Comparison of ENCODE assay signal across 21 cellular contexts in the genomic region with DNA sequence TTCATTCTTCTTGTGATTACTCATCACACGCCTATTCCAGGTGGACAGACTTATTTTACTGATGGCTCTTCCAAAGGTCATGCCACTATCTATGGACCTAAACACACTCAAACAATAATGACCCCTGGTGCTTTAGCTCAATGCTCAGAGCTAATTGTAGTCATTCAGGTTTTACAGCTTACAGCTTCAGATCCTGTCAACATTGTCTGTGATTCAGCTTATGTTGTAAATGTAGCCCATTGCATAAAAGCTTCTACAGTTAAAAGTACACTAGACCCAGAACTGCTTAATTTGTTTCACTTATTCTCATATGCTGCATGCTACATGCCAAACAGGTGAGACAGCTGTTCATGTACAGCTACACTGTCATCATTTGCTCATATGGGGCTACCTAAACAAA. TPM values are rescaled to one million over a fixed set of nuclear protein-coding genes. Genes with fewer than 3 reads are reported as not detected.
DNase-seq lines count a peak whose midpoint lies in the region; ATAC-seq and TF ChIP-seq lines count a peak whose summit lies in the region.
"Had no signal": no experiment of that assay in that cellular context is flagged by ENCODE, and none has a peak within 500 bp of the region (broad histone marks: within the 10 kb centered on the region; RNA-seq: fewer than 3 reads in every experiment).

No MANE protein-coding gene starts in this region.

- no peak for TF ChIP-seq POLR2A in thyroid gland (IDR thresholded peaks at IDR 0.05)

- no peaks in the 10 kb centered on the region for H3K27me3 ChIP-seq in foreskin keratinocyte
- no peaks in the 10 kb centered on the region for H3K27me3 ChIP-seq in thyroid gland
- H3K27me3 ChIP-seq: ascending aorta, BE2C, right atrium auricular region, upper lobe of right lung had no signal

- no peak overlapping the region for H3K27ac ChIP-seq in foreskin keratinocyte
- H3K27ac ChIP-seq in thyroid gland: peak overlapping the region; percentile 62 to 90 (median 86)
- H3K27ac ChIP-seq: ascending aorta, esophagus muscularis mucosa, right atrium auricular region, upper lobe of right lung, WERI-Rb-1 had no signal

- H3K4me3 ChIP-seq in thyroid gland (replicated peaks in 1 of 3): no peak overlapping the region
- H3K4me3 ChIP-seq: ascending aorta, esophagus muscularis mucosa, GM23338, right atrium auricular region, upper lobe of right lung had no signal

- DNase-seq in NCI-H510A treated with DMSO at 0.1 percent for 48 hours (lab: John Stamatoyannopoulos, UW): peak; percentile 4
- no peak for DNase-seq in NCI-H510A (lab: John Stamatoyannopoulos, UW)
- peak; percentile 89 for DNase-seq in NCI-H748 (lab: John Stamatoyannopoulos, UW; ENCODE audit: unreplicated experiment)
- DNase-seq in foreskin keratinocyte: peak; percentile 52 to 72
- DNase-seq in thyroid gland: no peak
- DNase-seq in posterior cingulate gyrus: no peak
- DNase-seq in left lobe of liver (ENCODE audit: low spot score): no peak
- DNase-seq in cerebellar cortex (ENCODE audit: low spot score): no peak
- DNase-seq: activated CD4-positive, alpha-beta T cell treated with anti-CD3 and anti-CD28 coated beads, Interleukin-2, amount 50 U/mL, for 1 hour; BE2C; naive B cell; NCI-H1436 treated with DMSO at 0.1 percent for 48 hours; occipital lobe; SK-N-SH; upper lobe of right lung; WERI-Rb-1 had no signal

- peak; percentile 58 for ATAC-seq in foreskin keratinocyte
- no peak for ATAC-seq in left lobe of liver
- ATAC-seq: activated naive CD4-positive, alpha-beta T cell treated with anti-CD3 and anti-CD28 coated beads, Interleukin-2, amount 50 U/mL, for 72 hours; GM23338; upper lobe of right lung had no signal

- H3K4me1 ChIP-seq in foreskin keratinocyte (peaks cover 16% of the 10 kb centered on the region), thyroid gland (peaks cover 58 to 92% of the 10 kb centered on the region in 2 donors)
- H3K4me1 ChIP-seq: ascending aorta, BE2C had no signal

- no peaks in the 10 kb centered on the region for H3K9me3 ChIP-seq in thyroid gland
- H3K9me3 ChIP-seq: ascending aorta, BE2C, esophagus muscularis mucosa, right atrium auricular region, SK-N-SH, upper lobe of right lung had no signal

- 90 to 93% methylated on average over 1 of the region's 1 CpG for WGBS in thyroid gland, 2 donors

- no peak for TF ChIP-seq CTCF in foreskin keratinocyte (conservative IDR thresholded peaks at IDR 0.05)
- TF ChIP-seq CTCF in thyroid gland (IDR thresholded peaks at IDR 0.05): no peak

- intact Hi-C loops in thyroid gland (cut with DNase I): no loop called here
- intact Hi-C loops in posterior cingulate gyrus (cut with DNase I): no loop called here

- H3K36me3 ChIP-seq in thyroid gland: no peaks in the 10 kb centered on the region
- H3K36me3 ChIP-seq: ascending aorta, BE2C, esophagus muscularis mucosa, right atrium auricular region, upper lobe of right lung, WERI-Rb-1 had no signal

RNA-seq across cellular contexts. Expression of a gene that starts 49.2 kb away (rescaled TPM):
- total RNA-seq in foreskin keratinocyte (21.7 and 24.4 TPM in 2 replicates), thyroid gland (10 to 100 TPM in 3 of 4 donors, 1 to 10 TPM in 1; 9.9 to 15.6 (median 15.3) TPM), left lobe of liver (5.0 TPM)
- polyA plus RNA-seq in foreskin keratinocyte: 31.3 and 35.0 TPM in 2 replicates

RNA-seq across cellular contexts. Expression of a gene that starts 49.5 kb away (rescaled TPM):
- total RNA-seq in foreskin keratinocyte: 44.8 and 53.3 TPM in 2 replicates
- 23.7 and 26.1 TPM in 2 replicates for polyA plus RNA-seq in foreskin keratinocyte
- total RNA-seq in thyroid gland: 10 to 100 TPM; 53.4 to 69.3 (median 60.8) TPM
- 18.8 TPM for total RNA-seq in left lobe of liver

Comparison
In these comparisons a context has a peak if more than half of its experiments do, and no peak if none do; other contexts are left out.
1. DNase-seq: peak in NCI-H510A treated with DMSO at 0.1 percent for 48 hours (single experiment), NCI-H748 (single experiment) and foreskin keratinocyte (2 of 2); none in NCI-H510A (single experiment), thyroid gland (0 of 2), posterior cingulate gyrus (0 of 10), left lobe of liver (single experiment) and cerebellar cortex (single experiment).